27 cellular contexts compared by ENCODE assay signal in genomic region chr21:36044056-36044455, GRCh38.
"Had no signal": no experiment of that assay in that cellular context is flagged by ENCODE, and none has a peak within 500 bp of the region (broad histone marks: within the 10 kb centered on the region; RNA-seq: fewer than 3 reads in every experiment).

No MANE protein-coding gene starts in this region.

- H3K27ac ChIP-seq: adrenal gland, body of pancreas, skin epidermis, thoracic aorta, uterus had no signal

- H3K27ac Mint-ChIP-seq: activated CD4-positive, alpha-beta T cell treated with anti-CD3 and anti-CD28 coated beads, Interleukin-2, amount 10 ng/mL, durations not matched to agents 7 days and 5 days; activated CD8-positive, alpha-beta T cell treated with anti-CD3 and anti-CD28 coated beads for 36 hours; activated naive CD4-positive, alpha-beta T cell treated with anti-CD3 and anti-CD28 coated beads for 36 hours; activated naive CD8-positive, alpha-beta T cell treated with anti-CD3 and anti-CD28 coated beads for 36 hours; activated T-cell treated with anti-CD3 and anti-CD28 coated beads, Interleukin-2, amount 50 U/mL, for 72 hours; nephron; progenitor cell of endocrine pancreas; stimulated activated naive CD8-positive, alpha-beta T cell treated with anti-CD3 and anti-CD28 coated beads, Interleukin-15, Interleukin-2, amounts not matched to agents 100 ng/mL and 50 ng/mL, for 24 hours; type B pancreatic cell had no signal

- ATAC-seq: activated CD8-positive, alpha-beta T cell treated with anti-CD3 and anti-CD28 coated beads for 36 hours; activated T-cell treated with anti-CD3 and anti-CD28 coated beads, Interleukin-2, amount 50 U/mL, for 72 hours; body of pancreas; effector memory CD8-positive, alpha-beta T cell; left cardiac atrium; left ventricle myocardium superior; sciatic nerve had no signal

- H3K36me3 ChIP-seq: uterus had no signal

- H3K4me1 ChIP-seq: adrenal gland, body of pancreas, uterus had no signal

- H3K9me3 Mint-ChIP-seq: activated CD4-positive, alpha-beta T cell treated with anti-CD3 and anti-CD28 coated beads, Interleukin-2, amount 10 ng/mL, durations not matched to agents 7 days and 5 days; activated CD8-positive, alpha-beta T cell treated with anti-CD3 and anti-CD28 coated beads for 36 hours; activated naive CD4-positive, alpha-beta T cell treated with anti-CD3 and anti-CD28 coated beads for 36 hours; activated naive CD8-positive, alpha-beta T cell treated with anti-CD3 and anti-CD28 coated beads for 36 hours; activated T-cell treated with anti-CD3 and anti-CD28 coated beads, Interleukin-2, amount 50 U/mL, for 72 hours; effector memory CD8-positive, alpha-beta T cell; nephron; stimulated activated naive CD8-positive, alpha-beta T cell treated with anti-CD3 and anti-CD28 coated beads, Interleukin-15, Interleukin-2, amounts not matched to agents 100 ng/mL and 50 ng/mL, for 24 hours; type B pancreatic cell had no signal

- H3K9me3 ChIP-seq: adrenal gland, body of pancreas, thoracic aorta, uterus had no signal

- H3K4me1 Mint-ChIP-seq: activated CD4-positive, alpha-beta T cell treated with anti-CD3 and anti-CD28 coated beads, Interleukin-2, amount 10 ng/mL, durations not matched to agents 7 days and 5 days; activated naive CD8-positive, alpha-beta T cell treated with anti-CD3 and anti-CD28 coated beads for 36 hours had no signal

- H3K27me3 ChIP-seq: adrenal gland, body of pancreas, uterus had no signal

- H3K27me3 Mint-ChIP-seq: activated CD4-positive, alpha-beta T cell treated with anti-CD3 and anti-CD28 coated beads, Interleukin-2, amount 10 ng/mL, durations not matched to agents 7 days and 5 days; activated CD8-positive, alpha-beta T cell treated with anti-CD3 and anti-CD28 coated beads for 36 hours; activated naive CD8-positive, alpha-beta T cell treated with anti-CD3 and anti-CD28 coated beads for 36 hours; effector memory CD8-positive, alpha-beta T cell; progenitor cell of endocrine pancreas; stimulated activated naive CD8-positive, alpha-beta T cell treated with anti-CD3 and anti-CD28 coated beads, Interleukin-15, Interleukin-2, amounts not matched to agents 100 ng/mL and 50 ng/mL, for 24 hours; type B pancreatic cell had no signal

- H3K4me3 ChIP-seq: adrenal gland, body of pancreas, skin epidermis, thoracic aorta, uterus had no signal

- H3K4me3 Mint-ChIP-seq: activated CD4-positive, alpha-beta T cell treated with anti-CD3 and anti-CD28 coated beads, Interleukin-2, amount 10 ng/mL, durations not matched to agents 7 days and 5 days; activated CD8-positive, alpha-beta T cell treated with anti-CD3 and anti-CD28 coated beads for 36 hours; activated naive CD4-positive, alpha-beta T cell treated with anti-CD3 and anti-CD28 coated beads for 36 hours; activated naive CD8-positive, alpha-beta T cell treated with anti-CD3 and anti-CD28 coated beads for 36 hours; activated T-cell treated with anti-CD3 and anti-CD28 coated beads, Interleukin-2, amount 50 U/mL, for 72 hours; effector memory CD8-positive, alpha-beta T cell; nephron; stimulated activated naive CD8-positive, alpha-beta T cell treated with anti-CD3 and anti-CD28 coated beads, Interleukin-15, Interleukin-2, amounts not matched to agents 100 ng/mL and 50 ng/mL, for 24 hours; type B pancreatic cell had no signal

- DNase-seq: activated CD4-positive, alpha-beta T cell treated with anti-CD3 and anti-CD28 coated beads for 1 hour; activated CD4-positive, alpha-beta T cell treated with anti-CD3 and anti-CD28 coated beads, Interleukin-2, amount 10 ng/mL, durations not matched to agents 7 days and 5 days; activated CD8-positive, alpha-beta T cell treated with anti-CD3 and anti-CD28 coated beads for 36 hours; activated effector memory CD4-positive, alpha-beta T cell treated with anti-CD3 and anti-CD28 coated beads, Interleukin-2, amount 50 U/mL, for 16 hours; activated naive CD4-positive, alpha-beta T cell treated with anti-CD3 and anti-CD28 coated beads for 36 hours; activated naive CD8-positive, alpha-beta T cell treated with anti-CD3 and anti-CD28 coated beads for 36 hours; activated T-cell treated with anti-CD3 and anti-CD28 coated beads for 4 hours; activated T-cell treated with anti-CD3 and anti-CD28 coated beads, Interleukin-2, amount 50 U/mL, for 72 hours; aorta; body of pancreas; cortex of kidney; effector memory CD8-positive, alpha-beta T cell; hippocampal formation; left cardiac atrium; left ventricle myocardium superior; retina; stimulated activated CD4-positive, alpha-beta T cell treated with anti-CD3 and anti-CD28 coated beads, Interleukin-12 subunit alpha, Interleukin-12 subunit beta, amount 100 ng/mL, for 4 hours; stimulated activated CD4-positive, alpha-beta T cell treated with anti-CD3 and anti-CD28 coated beads, Interleukin-4, amount 100 ng/mL, for 1 hour; uterus had no signal
